ENCODE assay signal across 8 cellular contexts in the genomic region with DNA sequence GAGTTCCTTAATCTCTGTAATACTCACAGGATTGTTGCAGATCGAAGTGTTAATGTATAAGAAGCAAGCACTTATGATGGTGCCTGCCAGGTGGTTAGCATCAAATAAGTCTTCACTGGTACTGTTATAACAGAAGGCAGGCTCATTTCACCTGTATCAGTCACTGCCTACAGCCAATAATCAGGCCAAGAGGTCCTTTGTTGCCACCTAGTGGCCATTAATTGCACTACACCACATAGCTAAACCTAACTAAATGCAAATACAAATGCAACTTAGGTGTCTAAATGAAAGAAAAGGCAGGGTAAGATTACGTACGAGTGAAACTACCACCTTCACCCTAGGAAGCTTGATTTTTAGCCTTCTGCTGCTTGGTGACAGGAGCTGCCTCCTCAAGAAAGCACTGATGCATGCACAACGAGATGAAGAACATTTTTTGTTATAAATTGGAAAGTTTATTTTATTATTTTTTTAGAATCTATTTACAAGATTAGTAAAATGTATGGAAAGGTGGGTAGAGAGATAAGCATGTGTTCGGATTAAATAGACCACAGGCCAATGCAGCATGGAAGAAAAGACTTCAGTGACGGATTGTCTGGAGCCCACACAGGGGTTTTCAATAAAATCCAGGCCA.
A peak's percentile ranks its signal among the peaks of the same experiment; 100 is the strongest.
DNase-seq lines count a peak whose midpoint lies in the region; ATAC-seq and TF ChIP-seq lines count a peak whose summit lies in the region.

No MANE protein-coding gene starts in this region.

- H3K9me3 ChIP-seq in DOHH2 (ENCODE audit: control insufficient read depth, insufficient read depth, low read length) (no peaks in the 10 kb centered on the region), osteoblast (ENCODE audit: low read depth, low read length) (no peaks in the 10 kb centered on the region)

- H3K27ac ChIP-seq in DOHH2 (ENCODE audit: low read depth, low read length) (no peak overlapping the region), osteoblast (ENCODE audit: low read depth, low read length) (no peak overlapping the region)

- peak overlapping the region; percentile 46 for H2AFZ ChIP-seq in osteoblast (ENCODE audit: low read length)

- no peaks in the 10 kb centered on the region for H3K9me2 ChIP-seq in DOHH2 (replicated peaks; ENCODE audit: control insufficient read depth, low read length)

- ATAC-seq in GM21367 (IDR thresholded peaks at IDR 0.05; ENCODE audit: unreplicated experiment) (peak; percentile 81), sciatic nerve (no peak)

- H3K4me1 ChIP-seq in DOHH2 (ENCODE audit: control insufficient read depth, low read length) = no peaks in the 10 kb centered on the region
- H3K4me1 ChIP-seq in osteoblast (ENCODE audit: insufficient read depth, low read length) = no peaks in the 10 kb centered on the region

- TF ChIP-seq CTCF in DOHH2 (IDR thresholded peaks at IDR 0.05; ENCODE audit: low read depth, low read length, poor library complexity, severe bottlenecking) = peak; percentile 90
- TF ChIP-seq CTCF in foreskin fibroblast (IDR thresholded peaks at IDR 0.05; ENCODE audit: low read depth, low read length) = peak; percentile 86
- TF ChIP-seq CTCF in osteoblast (IDR thresholded peaks at IDR 0.05; ENCODE audit: extremely low read depth, low read depth, low read length) = peak; percentile 91

- intact Hi-C loops in sciatic nerve (cut with DNase I) = no loop called here

- H3K4me2 ChIP-seq in DOHH2 (ENCODE audit: low read length) (no peak overlapping the region), osteoblast (ENCODE audit: insufficient read depth, low read length) (no peak overlapping the region)

- H3K4me3 ChIP-seq in DOHH2 (ENCODE audit: low read length) = no peak overlapping the region
- H3K4me3 ChIP-seq in foreskin fibroblast (ENCODE audit: low read depth in 1 of 2, low read length in 2 of 2) = no peak overlapping the region
- no peak overlapping the region for H3K4me3 ChIP-seq in osteoblast (ENCODE audit: insufficient read depth, low read length)

- DNase-seq in HPDE6-E6E7 (ENCODE audit: extremely low spot score) (peak; percentile 78), NCI-H526 treated with DMSO at 0.1 percent for 48 hours (lab: John Stamatoyannopoulos, UW) (peak; percentile 21), activated T-cell treated with anti-CD3 and anti-CD28 coated beads for 4 hours (peak; percentile 33), foreskin fibroblast (peak; percentile 31 to 77), osteoblast (ENCODE audit: insufficient read length, low spot score, missing footprints) (no peak), sciatic nerve (ENCODE audit: low spot score) (no peak)

- H3K36me3 ChIP-seq in DOHH2 (ENCODE audit: control insufficient read depth, low read length) = no peaks in the 10 kb centered on the region
- no peaks in the 10 kb centered on the region for H3K36me3 ChIP-seq in osteoblast (ENCODE audit: insufficient read depth, low read length)

- H3K79me2 ChIP-seq in DOHH2 (ENCODE audit: control insufficient read depth, low read length) (no peaks in the 10 kb centered on the region), osteoblast (ENCODE audit: insufficient read depth, low read length) (no peaks in the 10 kb centered on the region)

- no peaks in the 10 kb centered on the region for H3F3A ChIP-seq in DOHH2 (ENCODE audit: control insufficient read depth, insufficient read depth)

- no peaks in the 10 kb centered on the region for H3K27me3 ChIP-seq in DOHH2 (ENCODE audit: control insufficient read depth, low read length)
- no peaks in the 10 kb centered on the region for H3K27me3 ChIP-seq in osteoblast (ENCODE audit: insufficient read depth, low read length)

- no peaks in the 10 kb centered on the region for H4K20me1 ChIP-seq in DOHH2 (ENCODE audit: control insufficient read depth, insufficient read depth, low read depth, low read length)
- H4K20me1 ChIP-seq in osteoblast (ENCODE audit: insufficient read depth, low read length) = no peaks in the 10 kb centered on the region

Comparison
In these comparisons a context has a peak if more than half of its experiments do, and no peak if none do; other contexts are left out.
1. DNase-seq: peak in HPDE6-E6E7 (single experiment), NCI-H526 treated with DMSO at 0.1 percent for 48 hours (single experiment), activated T-cell treated with anti-CD3 and anti-CD28 coated beads for 4 hours (single experiment) and foreskin fibroblast (2 of 2); none in osteoblast (single experiment) and sciatic nerve (single experiment).
2. Peak in every context shown above with its lines, with median percentiles within 50 percentile points of each other: CTCF ChIP-seq.